Comparison of ENCODE assay signal across 8 cellular contexts in genomic region chr20:1467355-1468116, GRCh38. TPM values are rescaled to one million over a fixed set of nuclear protein-coding genes. Genes with fewer than 3 reads are reported as not detected.
A peak's percentile ranks its signal among the peaks of the same experiment; 100 is the strongest.
DNase-seq lines count a peak whose midpoint lies in the region; ATAC-seq and TF ChIP-seq lines count a peak whose summit lies in the region.

No MANE protein-coding gene starts in this region.

- POLR2A ChIA-PET in MCF 10A (lab: Yijun Ruan, JAX), result interaction anchor here (0.8 to 7.0 kb wide), 16 partner anchors 10 to 988 kb away, joined by 3 to 150 read pairs (median 9); partner anchors contain the start of genes FKBP1A, SDCBP2 and SIRPB2

- BruUV-seq in MCF 10A (replicated peaks; lab: Mats Ljungman, UMichigan), result no TSS peak

- TF ChIP-seq CTCF in MCF 10A (IDR thresholded peaks at IDR 0.05; ENCODE audit: unreplicated experiment), result no peak

- ATAC-seq in GM18861 (IDR thresholded peaks at IDR 0.05; ENCODE audit: unreplicated experiment) (no peak), HG03571 (IDR thresholded peaks at IDR 0.05; ENCODE audit: unreplicated experiment) (no peak)

- in situ Hi-C loops in G401 (cut with HindIII; ENCODE audit: low sequenced_read_pairs), result no loop called here

- intact Hi-C loops in MCF 10A (cut with micrococcal nuclease), result loop anchor here (10.0 kb wide), 1 partner anchor 153 kb away; no protein-coding TSS in a partner anchor

- H3K9me3 Mint-ChIP-seq in MCF 10A (ENCODE audit: unreplicated experiment), result no peaks in the 10 kb centered on the region

- H3K36me3 Mint-ChIP-seq in MCF 10A (ENCODE audit: insufficient read depth, unreplicated experiment), result no peaks in the 10 kb centered on the region

- H3K4me3 Mint-ChIP-seq in MCF 10A (ENCODE audit: unreplicated experiment), result peak overlapping the region; percentile 78

- H3K27me3 Mint-ChIP-seq in MCF 10A (ENCODE audit: insufficient read depth, unreplicated experiment), result no peaks in the 10 kb centered on the region

- peak; percentile 1 for DNase-seq in G401 (ENCODE audit: low spot score)
- peak; percentile 62 for DNase-seq in NCI-H69 (lab: John Stamatoyannopoulos, UW)
- no peak for DNase-seq in MCF 10A (ENCODE audit: unreplicated experiment)
- peak; percentile 38 for DNase-seq in midbrain (lab: John Stamatoyannopoulos, UW)
- no peak for DNase-seq in RKO (ENCODE audit: low spot score)
- no peak for DNase-seq in SW480 (ENCODE audit: low spot score)

- peaks cover 38% of the 10 kb centered on the region for H3K4me1 Mint-ChIP-seq in MCF 10A (ENCODE audit: insufficient read depth, unreplicated experiment)

- CTCF ChIA-PET in MCF 10A (lab: Yijun Ruan, JAX), result interaction anchor here (0.5 to 25.4 kb wide), 21 partner anchors 10 to 363 kb away, joined by 3 to 615 read pairs (median 4); partner anchors contain the start of gene SIRPB2

- H3K27ac Mint-ChIP-seq in MCF 10A (ENCODE audit: low read depth, unreplicated experiment), result peak overlapping the region; percentile 65

RNA-seq across cellular contexts. Expression of gene NSFL1C, which starts 0.9 kb away (rescaled TPM):
- total RNA-seq in G401 (2014; rRNA removed; shearing (Covaris generic)), result 89.2 and 123 TPM in 2 replicates
- 63.3 and 76.1 TPM in 2 replicates for total RNA-seq in MCF 10A (2022)

RNA-seq across cellular contexts. Expression of gene SIRPB2, which starts 23.7 kb away (rescaled TPM):
- total RNA-seq in G401 (2014; rRNA removed; shearing (Covaris generic)), result not detected in 2 replicates
- total RNA-seq in MCF 10A (2022), result 1.3 and 1.8 TPM in 2 replicates

Comparison
In these comparisons a context has a peak if more than half of its experiments do, and no peak if none do; other contexts are left out.
1. DNase-seq: peak in G401 (single experiment), NCI-H69 (single experiment) and midbrain (single experiment); none in MCF 10A (single experiment), RKO (single experiment) and SW480 (single experiment).